ENCODE assay signal across 1 cellular context in the genomic region with DNA sequence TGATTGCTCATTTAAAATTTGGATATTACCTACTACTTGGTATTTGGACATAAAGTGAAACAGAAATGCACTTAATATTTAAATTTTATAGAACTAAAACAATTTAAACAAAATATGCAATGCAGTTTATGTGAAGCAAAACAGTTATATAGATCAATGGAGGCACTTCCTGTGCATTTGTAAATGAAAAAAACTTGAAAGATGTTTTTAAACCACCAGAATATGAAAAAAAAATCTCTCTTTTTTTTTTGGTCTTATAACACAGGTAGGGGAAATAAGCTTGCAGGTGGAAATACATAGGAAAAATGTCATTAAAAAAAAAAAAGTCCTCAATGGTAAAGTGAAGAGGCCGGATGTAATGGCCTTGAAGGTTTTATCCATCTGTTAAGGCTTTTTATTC.
TF ChIP-seq lines count a peak whose summit lies in the region.

No MANE protein-coding gene starts in this region.

TF ChIP-seq in HCT116, 20 proteins besides CTCF, POLR2A, EP300 and RAD21 (continued from another document):
- TF ChIP-seq, protein P1, sequence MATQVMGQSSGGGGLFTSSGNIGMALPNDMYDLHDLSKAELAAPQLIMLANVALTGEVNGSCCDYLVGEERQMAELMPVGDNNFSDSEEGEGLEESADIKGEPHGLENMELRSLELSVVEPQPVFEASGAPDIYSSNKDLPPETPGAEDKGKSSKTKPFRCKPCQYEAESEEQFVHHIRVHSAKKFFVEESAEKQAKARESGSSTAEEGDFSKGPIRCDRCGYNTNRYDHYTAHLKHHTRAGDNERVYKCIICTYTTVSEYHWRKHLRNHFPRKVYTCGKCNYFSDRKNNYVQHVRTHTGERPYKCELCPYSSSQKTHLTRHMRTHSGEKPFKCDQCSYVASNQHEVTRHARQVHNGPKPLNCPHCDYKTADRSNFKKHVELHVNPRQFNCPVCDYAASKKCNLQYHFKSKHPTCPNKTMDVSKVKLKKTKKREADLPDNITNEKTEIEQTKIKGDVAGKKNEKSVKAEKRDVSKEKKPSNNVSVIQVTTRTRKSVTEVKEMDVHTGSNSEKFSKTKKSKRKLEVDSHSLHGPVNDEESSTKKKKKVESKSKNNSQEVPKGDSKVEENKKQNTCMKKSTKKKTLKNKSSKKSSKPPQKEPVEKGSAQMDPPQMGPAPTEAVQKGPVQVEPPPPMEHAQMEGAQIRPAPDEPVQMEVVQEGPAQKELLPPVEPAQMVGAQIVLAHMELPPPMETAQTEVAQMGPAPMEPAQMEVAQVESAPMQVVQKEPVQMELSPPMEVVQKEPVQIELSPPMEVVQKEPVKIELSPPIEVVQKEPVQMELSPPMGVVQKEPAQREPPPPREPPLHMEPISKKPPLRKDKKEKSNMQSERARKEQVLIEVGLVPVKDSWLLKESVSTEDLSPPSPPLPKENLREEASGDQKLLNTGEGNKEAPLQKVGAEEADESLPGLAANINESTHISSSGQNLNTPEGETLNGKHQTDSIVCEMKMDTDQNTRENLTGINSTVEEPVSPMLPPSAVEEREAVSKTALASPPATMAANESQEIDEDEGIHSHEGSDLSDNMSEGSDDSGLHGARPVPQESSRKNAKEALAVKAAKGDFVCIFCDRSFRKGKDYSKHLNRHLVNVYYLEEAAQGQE (IDR thresholded peaks at IDR 0.05; ENCODE audit: low read depth) = no peak
- TF ChIP-seq JUND (IDR thresholded peaks at IDR 0.05) = no peak
- TF ChIP-seq, protein P2, sequence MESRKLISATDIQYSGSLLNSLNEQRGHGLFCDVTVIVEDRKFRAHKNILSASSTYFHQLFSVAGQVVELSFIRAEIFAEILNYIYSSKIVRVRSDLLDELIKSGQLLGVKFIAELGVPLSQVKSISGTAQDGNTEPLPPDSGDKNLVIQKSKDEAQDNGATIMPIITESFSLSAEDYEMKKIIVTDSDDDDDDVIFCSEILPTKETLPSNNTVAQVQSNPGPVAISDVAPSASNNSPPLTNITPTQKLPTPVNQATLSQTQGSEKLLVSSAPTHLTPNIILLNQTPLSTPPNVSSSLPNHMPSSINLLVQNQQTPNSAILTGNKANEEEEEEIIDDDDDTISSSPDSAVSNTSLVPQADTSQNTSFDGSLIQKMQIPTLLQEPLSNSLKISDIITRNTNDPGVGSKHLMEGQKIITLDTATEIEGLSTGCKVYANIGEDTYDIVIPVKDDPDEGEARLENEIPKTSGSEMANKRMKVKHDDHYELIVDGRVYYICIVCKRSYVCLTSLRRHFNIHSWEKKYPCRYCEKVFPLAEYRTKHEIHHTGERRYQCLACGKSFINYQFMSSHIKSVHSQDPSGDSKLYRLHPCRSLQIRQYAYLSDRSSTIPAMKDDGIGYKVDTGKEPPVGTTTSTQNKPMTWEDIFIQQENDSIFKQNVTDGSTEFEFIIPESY (IDR thresholded peaks at IDR 0.05; ENCODE audit: extremely low read depth, insufficient replicate concordance, low read length) = no peak
- TF ChIP-seq SP1 (IDR thresholded peaks at IDR 0.05; ENCODE audit: low read depth) = no peak
- TF ChIP-seq, protein P3, sequence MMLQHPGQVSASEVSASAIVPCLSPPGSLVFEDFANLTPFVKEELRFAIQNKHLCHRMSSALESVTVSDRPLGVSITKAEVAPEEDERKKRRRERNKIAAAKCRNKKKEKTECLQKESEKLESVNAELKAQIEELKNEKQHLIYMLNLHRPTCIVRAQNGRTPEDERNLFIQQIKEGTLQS (IDR thresholded peaks at IDR 0.05) = no peak
- TF ChIP-seq TCF7L2 (IDR thresholded peaks at IDR 0.05; ENCODE audit: borderline replicate concordance, extremely low read depth, insufficient read depth, insufficient read length) = no peak
- no peak for TF ChIP-seq EZH2 (IDR thresholded peaks at IDR 0.05)
- TF ChIP-seq EZH2phosphoT487 (IDR thresholded peaks at IDR 0.05; ENCODE audit: borderline replicate concordance) = no peak
- no peak for TF ChIP-seq CEBPB (IDR thresholded peaks at IDR 0.05; ENCODE audit: low read depth)
- TF ChIP-seq ZNF274 (IDR thresholded peaks at IDR 0.05; ENCODE audit: low read depth, low read length) = no peak
- no peak for TF ChIP-seq POLR2AphosphoS5 (IDR thresholded peaks at IDR 0.05; ENCODE audit: low read depth, low read length)
- no peak for TF ChIP-seq EGR1 (IDR thresholded peaks at IDR 0.05; ENCODE audit: low read depth)
- TF ChIP-seq CBX3 (IDR thresholded peaks at IDR 0.05; ENCODE audit: low read depth) = no peak
- no peak for TF ChIP-seq YY1 (IDR thresholded peaks at IDR 0.05; ENCODE audit: extremely low read depth, insufficient replicate concordance, low read depth, low read length)
- TF ChIP-seq SIN3A (IDR thresholded peaks at IDR 0.05; ENCODE audit: low read depth) = no peak
- TF ChIP-seq, protein P4, sequence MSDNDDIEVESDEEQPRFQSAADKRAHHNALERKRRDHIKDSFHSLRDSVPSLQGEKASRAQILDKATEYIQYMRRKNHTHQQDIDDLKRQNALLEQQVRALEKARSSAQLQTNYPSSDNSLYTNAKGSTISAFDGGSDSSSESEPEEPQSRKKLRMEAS (IDR thresholded peaks at IDR 0.05) = no peak
- TF ChIP-seq FOSL1 (IDR thresholded peaks at IDR 0.05; ENCODE audit: low read depth) = no peak
- no peak for TF ChIP-seq ZFX (IDR thresholded peaks at IDR 0.05)
